ENCODE assay signal across 24 cellular contexts in the genomic region with DNA sequence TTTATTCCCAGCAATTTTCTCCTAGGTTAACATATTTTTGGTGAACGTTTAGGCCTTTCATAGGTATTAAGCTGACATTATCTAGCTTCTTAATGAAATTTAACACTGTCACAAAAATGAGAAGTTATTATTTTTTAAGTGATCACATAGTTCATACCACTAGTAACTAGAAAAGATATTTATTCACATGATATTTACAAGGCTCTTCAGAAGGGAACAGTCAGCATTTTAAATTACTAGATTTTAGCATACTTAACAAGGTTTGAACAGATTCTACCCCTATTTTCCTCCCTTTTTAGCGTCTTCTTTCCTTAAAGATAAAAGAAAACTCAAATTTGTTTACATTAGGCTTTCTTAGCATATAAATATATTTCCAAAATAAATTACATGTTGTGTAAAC.
"Had no signal": no experiment of that assay in that cellular context is flagged by ENCODE, and none has a peak within 500 bp of the region (broad histone marks: within the 10 kb centered on the region; RNA-seq: fewer than 3 reads in every experiment).

No MANE protein-coding gene starts in this region.

- H3K4me3 ChIP-seq: coronary artery, dorsolateral prefrontal cortex, esophagus squamous epithelium, gastrocnemius medialis, heart right ventricle, left lung, lower lobe of right lung, mucosa of descending colon had no signal

- H3K27me3 ChIP-seq: dorsolateral prefrontal cortex, esophagus squamous epithelium, foreskin keratinocyte, gastrocnemius medialis, heart right ventricle, left lung had no signal

- H3K27ac ChIP-seq: coronary artery, dorsolateral prefrontal cortex, esophagus squamous epithelium, foreskin keratinocyte, gastrocnemius medialis, heart right ventricle, left lung, lower lobe of right lung had no signal

- DNase-seq: dermis blood vessel endothelial cell; dorsolateral prefrontal cortex; effector CD4-positive, alpha-beta T cell; effector memory CD4-positive, alpha-beta T cell; esophagus squamous epithelium; foreskin keratinocyte; gastrocnemius medialis; glutamatergic neuron; head of caudate nucleus; heart right ventricle; hippocampal formation; left cardiac atrium; left lung; left ventricle myocardium superior; lower lobe of right lung; mesenchymal stem cell; mucosa of descending colon; naive B cell; naive thymus-derived CD8-positive, alpha-beta T cell had no signal

- H3K4me1 ChIP-seq: esophagus squamous epithelium, foreskin keratinocyte, gastrocnemius medialis, heart right ventricle, left lung, lower lobe of right lung had no signal

- FAIRE-seq: colon, endothelial cell of umbilical vein, islet of Langerhans, keratinocyte had no signal

- ATAC-seq: foreskin keratinocyte; gastrocnemius medialis; heart right ventricle; left cardiac atrium; left lung; left ventricle myocardium superior; lower lobe of right lung; mucosa of descending colon; naive thymus-derived CD8-positive, alpha-beta T cell had no signal

- H3K9me3 ChIP-seq: esophagus squamous epithelium, gastrocnemius medialis had no signal
